8 cellular contexts compared by ENCODE assay signal in the genomic region with DNA sequence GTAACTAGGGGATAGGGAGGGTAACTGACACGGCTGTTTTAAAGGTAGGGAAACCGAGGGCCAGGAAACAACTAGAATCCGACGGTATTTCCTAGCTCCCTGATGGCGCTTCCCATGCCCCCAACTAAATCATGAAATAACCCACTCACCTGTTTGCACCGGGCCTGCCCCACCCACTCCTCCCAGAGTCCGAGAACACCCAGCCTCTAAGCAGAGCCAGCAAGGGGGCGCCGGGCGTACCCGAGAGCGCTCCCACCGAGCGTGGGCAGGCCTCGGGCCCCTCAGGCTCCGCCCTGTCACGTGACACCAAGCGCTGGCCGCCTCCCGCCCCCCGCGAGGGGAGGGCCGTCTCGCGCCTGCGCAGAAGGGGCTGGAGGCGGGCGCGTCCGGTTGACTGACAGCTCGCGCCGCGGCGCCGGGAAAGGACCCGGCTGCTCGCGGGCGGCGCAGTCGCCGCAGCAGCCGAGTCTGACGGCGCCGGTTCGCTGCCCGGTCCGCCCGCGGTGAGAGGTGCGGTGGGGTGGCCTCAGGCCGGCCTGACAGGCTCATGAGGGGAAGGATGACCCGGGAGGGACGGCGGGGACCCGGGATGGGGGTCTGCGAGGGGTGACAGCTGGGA. TPM values are rescaled to one million over a fixed set of nuclear protein-coding genes. Genes with fewer than 3 reads are reported as not detected.
DNase-seq lines count a peak whose midpoint lies in the region; ATAC-seq and TF ChIP-seq lines count a peak whose summit lies in the region.

A gene with protein sequence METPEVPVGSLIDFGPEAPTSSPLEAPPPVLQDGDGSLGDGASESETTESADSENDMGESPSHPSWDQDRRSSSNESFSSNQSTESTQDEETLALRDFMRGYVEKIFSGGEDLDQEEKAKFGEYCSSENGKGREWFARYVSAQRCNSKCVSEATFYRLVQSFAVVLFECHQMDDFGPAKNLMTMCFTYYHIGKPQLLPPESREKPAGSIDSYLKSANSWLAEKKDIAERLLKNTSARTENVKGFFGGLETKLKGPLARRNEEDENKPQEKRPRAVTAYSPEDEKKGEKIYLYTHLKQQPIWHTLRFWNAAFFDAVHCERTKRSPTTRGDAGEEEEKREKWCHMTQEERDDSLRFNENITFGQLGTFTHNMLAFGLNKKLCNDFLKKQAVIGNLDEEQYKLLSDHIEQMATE (plus strand): TSS at position 447 of the 619 bp plus-strand sequence. CDS start 39,277 bp downstream, outside the sequence.

- no peaks in the 10 kb centered on the region for H3K36me3 Mint-ChIP-seq in nephron progenitor cell (ENCODE audit: low read depth)
- H3K36me3 Mint-ChIP-seq in stimulated activated naive CD8-positive, alpha-beta T cell treated with anti-CD3 and anti-CD28 coated beads, Interleukin-15, Interleukin-2, amounts not matched to agents 100 ng/mL and 50 ng/mL, for 24 hours (ENCODE audit: low read depth): peaks cover 4% of the 10 kb centered on the region

- peak within 1 kb of the TSS; percentile 71 for H3K4me3 ChIP-seq in fibroblast of pulmonary artery (replicated peaks; ENCODE audit: low read depth, low read length)

- TF ChIP-seq CTCF in fibroblast of pulmonary artery (IDR thresholded peaks at IDR 0.05; ENCODE audit: low read length, missing control alignments): no peak
- TF ChIP-seq CTCF in nephron progenitor cell (IDR thresholded peaks at IDR 0.05): no peak

- peaks cover 3% of the 10 kb centered on the region for H3K9me3 Mint-ChIP-seq in nephron progenitor cell
- no peaks in the 10 kb centered on the region for H3K9me3 Mint-ChIP-seq in stimulated activated naive CD8-positive, alpha-beta T cell treated with anti-CD3 and anti-CD28 coated beads, Interleukin-15, Interleukin-2, amounts not matched to agents 100 ng/mL and 50 ng/mL, for 24 hours

- H3K27ac Mint-ChIP-seq in nephron progenitor cell: no peak within 1 kb of the TSS
- H3K27ac Mint-ChIP-seq in stimulated activated naive CD8-positive, alpha-beta T cell treated with anti-CD3 and anti-CD28 coated beads, Interleukin-15, Interleukin-2, amounts not matched to agents 100 ng/mL and 50 ng/mL, for 24 hours: peak within 1 kb of the TSS; percentile 94

- peak; percentile 81 for ATAC-seq in GM21825 (IDR thresholded peaks at IDR 0.05; ENCODE audit: unreplicated experiment)

- peaks cover 32% of the 10 kb centered on the region for H3K27me3 Mint-ChIP-seq in nephron progenitor cell (ENCODE audit: low read depth, poor library complexity)
- no peaks in the 10 kb centered on the region for H3K27me3 Mint-ChIP-seq in stimulated activated naive CD8-positive, alpha-beta T cell treated with anti-CD3 and anti-CD28 coated beads, Interleukin-15, Interleukin-2, amounts not matched to agents 100 ng/mL and 50 ng/mL, for 24 hours

- peak; percentile 91 for DNase-seq in EH (ENCODE audit: low read depth)
- DNase-seq in Kasumi-1 (lab: John Stamatoyannopoulos, UW): peak; percentile 65 to 74
- DNase-seq in RPMI7951 (ENCODE audit: low read depth): peak; percentile 87
- DNase-seq in activated T-helper 9 cell treated with anti-CD3 and anti-CD28 coated beads, Interleukin-2, amount 50 U/mL, for 16 hours (ENCODE audit: low read depth): peak; percentile 94
- DNase-seq in fibroblast of pulmonary artery (ENCODE audit: low read depth): peak; percentile 93
- peak; percentile 98 for DNase-seq in nephron progenitor cell

- H3K4me3 Mint-ChIP-seq in nephron progenitor cell: peak within 1 kb of the TSS; percentile 87
- peak within 1 kb of the TSS; percentile 88 for H3K4me3 Mint-ChIP-seq in stimulated activated naive CD8-positive, alpha-beta T cell treated with anti-CD3 and anti-CD28 coated beads, Interleukin-15, Interleukin-2, amounts not matched to agents 100 ng/mL and 50 ng/mL, for 24 hours

- H3K4me1 Mint-ChIP-seq in nephron progenitor cell: peaks cover 38% of the 10 kb centered on the region
- peaks cover 47% of the 10 kb centered on the region for H3K4me1 Mint-ChIP-seq in stimulated activated naive CD8-positive, alpha-beta T cell treated with anti-CD3 and anti-CD28 coated beads, Interleukin-15, Interleukin-2, amounts not matched to agents 100 ng/mL and 50 ng/mL, for 24 hours (ENCODE audit: low read depth)

RNA-seq across cellular contexts. Expression of the gene that starts here (rescaled TPM):
- total RNA-seq in RPMI7951 (2014; rRNA removed; shearing (Covaris generic)): 2.6 and 3.5 TPM in 2 replicates

Comparison
In these comparisons a context has a peak if more than half of its experiments do, and no peak if none do; other contexts are left out.
1. Peak in every context shown above with its lines: DNase-seq, ATAC-seq and H3K4me3 ChIP-seq.